Comparison of ENCODE assay signal across 12 cellular contexts in genomic region chr13:35826626-35827254, GRCh38.
A peak's percentile ranks its signal among the peaks of the same experiment; 100 is the strongest.
DNase-seq lines count a peak whose midpoint lies in the region; ATAC-seq and TF ChIP-seq lines count a peak whose summit lies in the region.
"Had no signal": no experiment of that assay in that cellular context is flagged by ENCODE, and none has a peak within 500 bp of the region (broad histone marks: within the 10 kb centered on the region; RNA-seq: fewer than 3 reads in every experiment).

No MANE protein-coding gene starts in this region.

- no peak overlapping the region for H3K4me3 ChIP-seq in GM12875 (ENCODE audit: low read depth, low read length)
- no peak overlapping the region for H3K4me3 ChIP-seq in Panc1 (ENCODE audit: low read depth in 2 of 2, low read length in 2 of 2)
- no peak overlapping the region for H3K4me3 ChIP-seq in uterus
- H3K4me3 ChIP-seq: lower lobe of right lung had no signal

- H3K27me3 ChIP-seq in Panc1 (ENCODE audit: control insufficient read depth, insufficient read depth, low read length): no peaks in the 10 kb centered on the region
- no peaks in the 10 kb centered on the region for H3K27me3 ChIP-seq in uterus

- H3K9me3 ChIP-seq in Panc1 (ENCODE audit: control insufficient read depth, insufficient read depth, low read depth, low read length): no peaks in the 10 kb centered on the region
- no peaks in the 10 kb centered on the region for H3K9me3 ChIP-seq in uterus
- H3K9me3 ChIP-seq: lower lobe of right lung had no signal

- CTCF ChIA-PET in Panc1 (lab: Charles Lee): no interaction called here

- H3K4me1 ChIP-seq in Panc1 (ENCODE audit: control insufficient read depth, insufficient read depth, low read length): no peaks in the 10 kb centered on the region
- no peaks in the 10 kb centered on the region for H3K4me1 ChIP-seq in uterus
- H3K4me1 ChIP-seq: lower lobe of right lung had no signal

- H3K36me3 ChIP-seq in Panc1 (ENCODE audit: control insufficient read depth, insufficient read depth, low read length): no peaks in the 10 kb centered on the region
- no peaks in the 10 kb centered on the region for H3K36me3 ChIP-seq in uterus
- H3K36me3 ChIP-seq: lower lobe of right lung had no signal

- BruUV-seq in Panc1 (replicated peaks; lab: Mats Ljungman, UMichigan): no TSS peak

- in situ Hi-C loops in Panc1 (cut with HindIII; ENCODE audit: low pct_unique_long_range_greater_than_20kb, low sequenced_read_pairs): no loop called here

- TF ChIP-seq CTCF in GM12875 (IDR thresholded peaks at IDR 0.05; ENCODE audit: borderline replicate concordance, insufficient read depth, low read depth, low read length) (peak; percentile 34; the same call in 1 of the 2 replicates), Panc1 (IDR thresholded peaks at IDR 0.05) (peak; percentile 55), uterus (IDR thresholded peaks at IDR 0.05) (no peak)

- H3K27ac ChIP-seq in Panc1 (ENCODE audit: low read length) (no peak overlapping the region), uterus (no peak overlapping the region)
- H3K27ac ChIP-seq: lower lobe of right lung had no signal

- ATAC-seq in Panc1 (no peak), HG02678 (IDR thresholded peaks at IDR 0.05; ENCODE audit: unreplicated experiment) (no peak)
- ATAC-seq: activated T-helper 17 cell treated with anti-CD3 and anti-CD28 coated beads, Interleukin-2, amount 50 U/mL, for 72 hours; lower lobe of right lung had no signal

- intact Hi-C loops in Panc1 (cut with micrococcal nuclease; ENCODE audit: unreplicated experiment): no loop called here
- intact Hi-C loops in uterus (cut with DNase I; ENCODE audit: low total_unique reads): no loop called here

- POLR2A ChIA-PET in Panc1 (lab: Charles Lee): no interaction called here

- TF ChIP-seq POLR2A in uterus (IDR thresholded peaks at IDR 0.05): no peak

- DNase-seq in DMS53 (lab: John Stamatoyannopoulos, UW) (peak; percentile 55), DMS53 treated with DMSO at 0.1 percent for 48 hours (lab: John Stamatoyannopoulos, UW; ENCODE audit: unreplicated experiment) (no peak), Panc1 (ENCODE audit: low read depth, low spot score) (no peak), iPS-NIHi11 (ENCODE audit: low spot score) (peak; percentile 39), uterus (no peak), SKM-1 treated with dmso at 0.1 percent for 144 hours (lab: John Stamatoyannopoulos, UW; ENCODE audit: unreplicated experiment) (no peak)
- DNase-seq: central memory CD4-positive, alpha-beta T cell; lower lobe of right lung; NCI-H526 treated with DMSO at 0.1 percent for 48 hours had no signal

Comparison
In these comparisons a context has a peak if more than half of its experiments do, and no peak if none do; other contexts are left out.
1. DNase-seq: peak in DMS53 (single experiment) and iPS-NIHi11 (single experiment); none in DMS53 treated with DMSO at 0.1 percent for 48 hours (single experiment), Panc1 (single experiment), uterus (0 of 2) and SKM-1 treated with dmso at 0.1 percent for 144 hours (single experiment).
2. CTCF ChIP-seq: peak in GM12875 (single experiment) and Panc1 (single experiment); none in uterus (0 of 4).